In the genomic region with DNA sequence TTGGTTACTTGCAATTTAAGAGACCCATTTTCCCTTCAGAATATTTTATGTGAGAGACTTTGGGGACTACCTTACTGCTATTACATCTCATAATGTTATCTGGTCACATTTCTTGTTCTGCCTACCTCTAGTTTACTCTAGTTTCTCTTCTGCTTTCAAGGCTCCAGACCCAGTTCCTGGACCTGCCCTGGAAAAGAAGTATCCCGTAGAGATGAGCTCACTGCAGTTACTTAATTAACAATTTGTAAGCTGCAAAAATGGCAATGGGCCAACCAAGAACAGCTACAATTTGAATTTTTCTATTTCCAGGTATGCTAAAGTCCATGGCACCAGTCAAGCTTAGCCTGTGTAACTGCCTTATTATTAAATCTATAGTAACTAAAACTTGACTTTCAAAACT, we compare ENCODE assay signal across 11 cellular contexts. TPM values are rescaled to one million over a fixed set of nuclear protein-coding genes. Genes with fewer than 3 reads are reported as not detected.
A peak's percentile ranks its signal among the peaks of the same experiment; 100 is the strongest.
DNase-seq lines count a peak whose midpoint lies in the region; ATAC-seq and TF ChIP-seq lines count a peak whose summit lies in the region.
"Had no signal": no experiment of that assay in that cellular context is flagged by ENCODE, and none has a peak within 500 bp of the region (broad histone marks: within the 10 kb centered on the region; RNA-seq: fewer than 3 reads in every experiment).

No MANE protein-coding gene starts in this region.

- intact Hi-C loops in MCF 10A (cut with micrococcal nuclease) = no loop called here

- no TSS peak for BruUV-seq in MCF 10A (replicated peaks; lab: Mats Ljungman, UMichigan)

- H3K4me3 Mint-ChIP-seq in activated T-cell treated with anti-CD3 and anti-CD28 coated beads, Interleukin-2, amount 50 U/mL, for 4 hours = peak overlapping the region; percentile 25
- H3K4me3 Mint-ChIP-seq in stimulated activated naive B cell treated with anti-CD40 and anti-IgM and Interleukin-4, amounts not matched to agents 10 μg/mL and 1 μg/mL and 100 μg/mL, for 72 hours = peak overlapping the region in 1 of 2 donors; percentile 61
- H3K4me3 Mint-ChIP-seq in MCF 10A (ENCODE audit: unreplicated experiment) = no peak overlapping the region

- POLR2A ChIA-PET in MCF 10A (lab: Yijun Ruan, JAX) = interaction anchor here (0.5 to 17.5 kb wide), 6 partner anchors 10 to 518 kb away, joined by 3 to 392 read pairs (median 3); a partner anchor contains a TSS

- peak overlapping the region; percentile 69 for H3K27ac Mint-ChIP-seq in stimulated activated naive B cell treated with anti-CD40 and anti-IgM and Interleukin-4, amounts not matched to agents 10 μg/mL and 1 μg/mL and 100 μg/mL, for 72 hours
- H3K27ac Mint-ChIP-seq in MCF 10A (ENCODE audit: low read depth, unreplicated experiment) = no peak overlapping the region

- H3K4me1 Mint-ChIP-seq in activated T-cell treated with anti-CD3 and anti-CD28 coated beads, Interleukin-2, amount 50 U/mL, for 4 hours (ENCODE audit: low read depth) = peaks cover 83% of the 10 kb centered on the region
- H3K4me1 Mint-ChIP-seq in stimulated activated naive B cell treated with anti-CD40 and anti-IgM and Interleukin-4, amounts not matched to agents 10 μg/mL and 1 μg/mL and 100 μg/mL, for 72 hours = peaks cover 32 to 55% of the 10 kb centered on the region in 2 donors
- peaks cover 36% of the 10 kb centered on the region for H3K4me1 Mint-ChIP-seq in MCF 10A (ENCODE audit: insufficient read depth, unreplicated experiment)

- H3K27me3 ChIP-seq in H7 (ENCODE audit: control insufficient read depth, insufficient read depth, low read length) = no peaks in the 10 kb centered on the region

- TF ChIP-seq CTCF in MCF 10A (IDR thresholded peaks at IDR 0.05; ENCODE audit: unreplicated experiment) = no peak

- ATAC-seq in activated T-cell treated with anti-CD3 and anti-CD28 coated beads, Interleukin-2, amount 50 U/mL, for 4 hours = no peak
- ATAC-seq in HG02588 (IDR thresholded peaks at IDR 0.05; ENCODE audit: unreplicated experiment) = peak; percentile 76
- ATAC-seq in stimulated activated naive B cell treated with anti-CD40 and anti-IgM and Interleukin-4, amounts not matched to agents 10 μg/mL and 1 μg/mL and 100 μg/mL, for 72 hours (replicated peaks) = peak; percentile 88 to 89
- ATAC-seq in GM19328 (IDR thresholded peaks at IDR 0.05; ENCODE audit: unreplicated experiment) = no peak
- ATAC-seq: HCT116, PC-3 had no signal

- CTCF ChIA-PET in MCF 10A (lab: Yijun Ruan, JAX) = interaction anchor here (0.6 to 1.0 kb wide), 4 partner anchors 15 to 89 kb away, joined by 3 to 4 read pairs (median 3); no protein-coding TSS in a partner anchor

- no peak overlapping the region for H3K4me3 ChIP-seq in H7 (ENCODE audit: insufficient read depth, low read depth, low read length)

- no peaks in the 10 kb centered on the region for H3K36me3 ChIP-seq in H7 (replicated peaks; ENCODE audit: control insufficient read depth, insufficient read depth, low read length)

- H3K27me3 Mint-ChIP-seq in activated T-cell treated with anti-CD3 and anti-CD28 coated beads, Interleukin-2, amount 50 U/mL, for 4 hours (ENCODE audit: low read depth) = no peaks in the 10 kb centered on the region
- H3K27me3 Mint-ChIP-seq in stimulated activated naive B cell treated with anti-CD40 and anti-IgM and Interleukin-4, amounts not matched to agents 10 μg/mL and 1 μg/mL and 100 μg/mL, for 72 hours = no peaks in the 10 kb centered on the region
- H3K27me3 Mint-ChIP-seq in MCF 10A (ENCODE audit: insufficient read depth, unreplicated experiment) = no peaks in the 10 kb centered on the region

- peaks cover 27% of the 10 kb centered on the region for H3K36me3 Mint-ChIP-seq in activated T-cell treated with anti-CD3 and anti-CD28 coated beads, Interleukin-2, amount 50 U/mL, for 4 hours (ENCODE audit: insufficient read depth)
- H3K36me3 Mint-ChIP-seq in stimulated activated naive B cell treated with anti-CD40 and anti-IgM and Interleukin-4, amounts not matched to agents 10 μg/mL and 1 μg/mL and 100 μg/mL, for 72 hours = peaks cover 19 to 37% of the 10 kb centered on the region in 2 donors
- H3K36me3 Mint-ChIP-seq in MCF 10A (ENCODE audit: insufficient read depth, unreplicated experiment) = no peaks in the 10 kb centered on the region

- H3K9me3 Mint-ChIP-seq in activated T-cell treated with anti-CD3 and anti-CD28 coated beads, Interleukin-2, amount 50 U/mL, for 4 hours = no peaks in the 10 kb centered on the region
- H3K9me3 Mint-ChIP-seq in stimulated activated naive B cell treated with anti-CD40 and anti-IgM and Interleukin-4, amounts not matched to agents 10 μg/mL and 1 μg/mL and 100 μg/mL, for 72 hours = peaks cover 1 to 7% of the 10 kb centered on the region in 2 donors
- no peaks in the 10 kb centered on the region for H3K9me3 Mint-ChIP-seq in MCF 10A (ENCODE audit: unreplicated experiment)

- DNase-seq in activated T-cell treated with anti-CD3 and anti-CD28 coated beads, Interleukin-2, amount 50 U/mL, for 4 hours = no peak
- no peak for DNase-seq in activated T-cell treated with anti-CD3 and anti-CD28 coated beads, Interleukin-2, amount 50 U/mL, for 1 hour
- DNase-seq in NCI-H146 treated with DMSO at 0.1 percent for 48 hours (lab: John Stamatoyannopoulos, UW; ENCODE audit: unreplicated experiment) = peak; percentile 21
- DNase-seq in stimulated activated naive B cell treated with anti-CD40 and anti-IgM and Interleukin-4, amounts not matched to agents 10 μg/mL and 1 μg/mL and 100 μg/mL, for 72 hours = no peak
- no peak for DNase-seq in H7
- DNase-seq in MCF 10A (ENCODE audit: unreplicated experiment) = no peak
- DNase-seq: activated gamma-delta T cell, PC-3 had no signal

RNA-seq across cellular contexts. Expression of a gene that starts 25.0 kb away (rescaled TPM):
- 10 to 100 TPM; 69.7 to 84.9 (median 77.4) TPM for total RNA-seq in activated T-cell treated with anti-CD3 and anti-CD28 coated beads, Interleukin-2, amount 50 U/mL, for 4 hours
- 25.5 and 34.1 TPM in 2 replicates for total RNA-seq in H7 (2014; rRNA removed; shearing (Covaris generic))
- total RNA-seq in MCF 10A (2022) = 55.9 and 76.4 TPM in 2 replicates

RNA-seq across cellular contexts. Expression of a gene that starts 57.5 kb away (rescaled TPM):
- 1 to 10 TPM; 2.6 to 3.0 (median 2.7) TPM for total RNA-seq in activated T-cell treated with anti-CD3 and anti-CD28 coated beads, Interleukin-2, amount 50 U/mL, for 4 hours
- total RNA-seq in H7 (2014; rRNA removed; shearing (Covaris generic)) = 0.48 and 0.87 TPM in 2 replicates
- total RNA-seq in MCF 10A (2022) = 1.6 and 2.1 TPM in 2 replicates

Comparison
In these comparisons a context has a peak if more than half of its experiments do, and no peak if none do; other contexts are left out.
1. ATAC-seq: peak in HG02588 (single experiment) and stimulated activated naive B cell treated with anti-CD40 and anti-IgM and Interleukin-4, amounts not matched to agents 10 μg/mL and 1 μg/mL and 100 μg/mL, for 72 hours (2 of 2); none in activated T-cell treated with anti-CD3 and anti-CD28 coated beads, Interleukin-2, amount 50 U/mL, for 4 hours (0 of 2) and GM19328 (single experiment).